Comparison of ENCODE assay signal across 15 cellular contexts in genomic region chr14:102697125-102697900, GRCh38.
DNase-seq lines count a peak whose midpoint lies in the region; ATAC-seq, FAIRE-seq and TF ChIP-seq lines count a peak whose summit lies in the region.
"Had no signal": no experiment of that assay in that cellular context is flagged by ENCODE, and none has a peak within 500 bp of the region (broad histone marks: within the 10 kb centered on the region; RNA-seq: fewer than 3 reads in every experiment).

No MANE protein-coding gene starts in this region.

- H3K4me2 ChIP-seq in hepatocyte: peak overlapping the region; percentile 52

- no peak for FAIRE-seq in small intestine (lab: Jason Lieb, UNC)

- H3K9me2 ChIP-seq in hepatocyte (replicated peaks; ENCODE audit: insufficient read depth): no peaks in the 10 kb centered on the region

- H3K36me3 ChIP-seq in heart left ventricle (peaks cover 0 to 10% (median 0%) of the 10 kb centered on the region in 9 donors), hepatocyte (replicated peaks; ENCODE audit: insufficient read depth, low read depth) (no peaks in the 10 kb centered on the region), small intestine (ENCODE audit: control insufficient read depth in 2 of 2, insufficient read depth in 2 of 2, low read length in 2 of 2) (no peaks in the 10 kb centered on the region), tibial artery (no peaks in the 10 kb centered on the region)
- H3K36me3 ChIP-seq: ascending aorta had no signal

- no peaks in the 10 kb centered on the region for H3K9me3 ChIP-seq in heart left ventricle
- no peaks in the 10 kb centered on the region for H3K9me3 ChIP-seq in right cardiac atrium (ENCODE audit: control insufficient read depth, low read length)
- no peaks in the 10 kb centered on the region for H3K9me3 ChIP-seq in hepatocyte (ENCODE audit: low read depth)
- H3K9me3 ChIP-seq in small intestine (ENCODE audit: control insufficient read depth, low read depth): no peaks in the 10 kb centered on the region
- no peaks in the 10 kb centered on the region for H3K9me3 ChIP-seq in tibial artery
- H3K9me3 ChIP-seq: ascending aorta had no signal

- TF ChIP-seq CTCF in heart left ventricle (IDR thresholded peaks at IDR 0.05) (no peak), hepatocyte (IDR thresholded peaks at IDR 0.05; ENCODE audit: poor library complexity) (no peak), tibial artery (IDR thresholded peaks at IDR 0.05) (no peak)

- H3K79me2 ChIP-seq in hepatocyte: peaks cover 94% of the 10 kb centered on the region

- H3K4me3 ChIP-seq in heart left ventricle: no peak overlapping the region
- no peak overlapping the region for H3K4me3 ChIP-seq in right cardiac atrium (ENCODE audit: low read length)
- H3K4me3 ChIP-seq in hepatocyte: no peak overlapping the region
- no peak overlapping the region for H3K4me3 ChIP-seq in small intestine (ENCODE audit: low read depth in 1 of 2, low read length in 2 of 2)
- H3K4me3 ChIP-seq in tibial artery: no peak overlapping the region
- H3K4me3 ChIP-seq: ascending aorta, lung had no signal

- H2AFZ ChIP-seq in hepatocyte: no peak overlapping the region

- 76 to 81% (median 80%) methylated on average over 8 of the region's 8 CpGs for WGBS in heart left ventricle, 4 donors
- WGBS in right cardiac atrium: 81% methylated on average over 8 of the region's 8 CpGs
- WGBS in hepatocyte (ENCODE audit: low lambda C conversion rate, missing lambda C conversion rate): 85% methylated on average over 8 of the region's 8 CpGs
- 69 to 79% (median 75%) methylated on average over 8 of the region's 8 CpGs for WGBS in small intestine, 3 donors

- peaks cover 0 to 41% (median 15%) of the 10 kb centered on the region in 12 donors for H3K4me1 ChIP-seq in heart left ventricle
- peaks cover 9% of the 10 kb centered on the region for H3K4me1 ChIP-seq in right cardiac atrium (ENCODE audit: control insufficient read depth, insufficient read depth, low read length)
- peaks cover 52% of the 10 kb centered on the region for H3K4me1 ChIP-seq in hepatocyte (ENCODE audit: insufficient read depth)
- H3K4me1 ChIP-seq in small intestine (ENCODE audit: control insufficient read depth in 2 of 2, insufficient read depth in 1 of 2, low read depth in 1 of 2, low read length in 1 of 2): peaks cover 2 to 8% of the 10 kb centered on the region in 2 donors
- H3K4me1 ChIP-seq in tibial artery: peaks cover 0 to 19% (median 6%) of the 10 kb centered on the region in 4 donors
- H3K4me1 ChIP-seq: ascending aorta had no signal

- intact Hi-C loops in heart left ventricle (cut with DNase I): loop anchor here in 9 of 10 donors (5.0 to 10.0 kb wide), 9 partner anchors 77 to 595 kb away; partner anchors contain the start of genes EXOC3L4 (in 2 of the 9), RCOR1 (in 2 of the 9), TRAF3 (in 2 of the 9) and LBHD2 (in 1 of the 9)
- intact Hi-C loops in right cardiac atrium (cut with DNase I): loop anchor here (5.0 to 10.0 kb wide), 2 partner anchors 217 to 220 kb away; no protein-coding TSS in a partner anchor
- intact Hi-C loops in tibial artery (cut with DNase I; ENCODE audit: low total_unique reads): loop anchor here (5.0 to 10.0 kb wide), 2 partner anchors 93 to 215 kb away; no protein-coding TSS in a partner anchor

- TF ChIP-seq POLR2A in heart left ventricle (IDR thresholded peaks at IDR 0.05): no peak

- peaks cover 68% of the 10 kb centered on the region for H4K20me1 ChIP-seq in hepatocyte (ENCODE audit: insufficient read depth, poor library complexity, severe bottlenecking)

- ATAC-seq in heart left ventricle (peak; percentile 26 to 78 (median 44)), right cardiac atrium (no peak)

- DNase-seq in heart left ventricle (no peak), right cardiac atrium (no peak), NCI-H460 (ENCODE audit: extremely low read depth, low read depth) (peak; percentile 21), hepatocyte (ENCODE audit: low spot score) (peak; percentile 16), small intestine (peak; percentile 84), NCI-H187 treated with DMSO at 0.1 percent for 48 hours (lab: John Stamatoyannopoulos, UW) (no peak), tibial artery (no peak)
- no peak for DNase-seq in activated CD4-positive, CD25-positive, alpha-beta regulatory T cell (lab: John Stamatoyannopoulos, UW)
- DNase-seq: activated effector memory CD4-positive, alpha-beta T cell treated with anti-CD3 and anti-CD28 coated beads, Interleukin-2, amount 50 U/mL, for 16 hours; DMS 273 treated with DMSO at 0.1 percent for 48 hours; NCI-H1930; NCI-H524 treated with DMSO at 0.1 percent for 48 hours; substantia nigra had no signal

- H3K27me3 ChIP-seq in heart left ventricle (no peaks in the 10 kb centered on the region), right cardiac atrium (ENCODE audit: control insufficient read depth, insufficient read depth) (no peaks in the 10 kb centered on the region), hepatocyte (no peaks in the 10 kb centered on the region), small intestine (ENCODE audit: control insufficient read depth in 2 of 2, insufficient read depth in 2 of 2, low read length in 2 of 2) (no peaks in the 10 kb centered on the region), tibial artery (no peaks in the 10 kb centered on the region)
- H3K27me3 ChIP-seq: ascending aorta had no signal

- H3K27ac ChIP-seq in heart left ventricle: no peak overlapping the region
- H3K27ac ChIP-seq in right cardiac atrium (ENCODE audit: low read length): no peak overlapping the region
- peak overlapping the region; percentile 67 for H3K27ac ChIP-seq in hepatocyte
- peak overlapping the region in 1 of 2 donors; percentile 4 for H3K27ac ChIP-seq in small intestine (ENCODE audit: low read depth in 1 of 2, low read length in 1 of 2)
- H3K27ac ChIP-seq in tibial artery: no peak overlapping the region
- H3K27ac ChIP-seq: ascending aorta had no signal

Comparison
In these comparisons a context has a peak if more than half of its experiments do, and no peak if none do; other contexts are left out.
1. ATAC-seq: peak in heart left ventricle (4 of 4); none in right cardiac atrium (0 of 2).
2. DNase-seq: peak in NCI-H460 (single experiment), hepatocyte (single experiment) and small intestine (single experiment); none in heart left ventricle (0 of 5), right cardiac atrium (0 of 3), NCI-H187 treated with DMSO at 0.1 percent for 48 hours (single experiment), activated CD4-positive, CD25-positive, alpha-beta regulatory T cell (0 of 4) and tibial artery (0 of 2).